7 cellular contexts compared by ENCODE assay signal in genomic region chr1:15846056-15846455, GRCh38. TPM values are rescaled to one million over a fixed set of nuclear protein-coding genes. Genes with fewer than 3 reads are reported as not detected.
DNase-seq lines count a peak whose midpoint lies in the region; ATAC-seq, FAIRE-seq and TF ChIP-seq lines count a peak whose summit lies in the region.
"Not testable (repeated sequence)": the region's sequence is repeated elsewhere in the genome, so short reads cannot be mapped to it uniquely, and the experiment has no call there.

No MANE protein-coding gene starts in this region.

- TF ChIP-seq POLR2A in GM12878 (IDR thresholded peaks at IDR 0.05; ENCODE audit: low read depth, low read length): not testable (repeated sequence)

- peaks cover 26 to 39% (median 35%) of the 10 kb centered on the region in 3 donors for H3K4me1 Mint-ChIP-seq in CD8-positive, alpha-beta memory T cell
- H3K4me1 Mint-ChIP-seq in T-helper 17 cell: peaks cover 27% of the 10 kb centered on the region
- peaks cover 33% of the 10 kb centered on the region for H3K4me1 Mint-ChIP-seq in activated T-cell treated with anti-CD3 and anti-CD28 coated beads, Interleukin-2, amount 50 U/mL, for 4 hours (ENCODE audit: low read depth)
- peaks cover 14% of the 10 kb centered on the region for H3K4me1 Mint-ChIP-seq in memory B cell
- H3K4me1 Mint-ChIP-seq in progenitor cell of endocrine pancreas (ENCODE audit: low read depth): peaks cover 13% of the 10 kb centered on the region

- not testable (repeated sequence) for ATAC-seq in T-helper 17 cell; activated T-cell treated with anti-CD3 and anti-CD28 coated beads, Interleukin-2, amount 50 U/mL, for 4 hours; GM12878; memory B cell (ENCODE audit: low read depth)

- POLR2A ChIA-PET in CD8-positive, alpha-beta memory T cell (lab: Charles Lee): interaction anchor here (5.5 kb wide), 1 partner anchor 11 kb away, joined by 319 read pairs; no protein-coding TSS in a partner anchor
- POLR2A ChIA-PET in GM12878 (lab: Charles Lee): interaction anchor here (0.7 to 6.1 kb wide), 6 partner anchors 9 to 129 kb away, joined by 4 to 75 read pairs (median 14); partner anchors contain the start of gene ZBTB17

- H3K27ac Mint-ChIP-seq in CD8-positive, alpha-beta memory T cell: peak overlapping the region in 5 of 8 donors; percentile 54 to 98 (median 96)
- H3K27ac Mint-ChIP-seq in T-helper 17 cell: peak overlapping the region; percentile 95
- peak overlapping the region; percentile 95 for H3K27ac Mint-ChIP-seq in memory B cell
- peak overlapping the region; percentile 74 for H3K27ac Mint-ChIP-seq in progenitor cell of endocrine pancreas

- not testable (repeated sequence) for H3K27me3 Mint-ChIP-seq in CD8-positive, alpha-beta memory T cell; T-helper 17 cell; activated T-cell treated with anti-CD3 and anti-CD28 coated beads, Interleukin-2, amount 50 U/mL, for 4 hours (ENCODE audit: low read depth); memory B cell; progenitor cell of endocrine pancreas

- H3K9me2 ChIP-seq in Karpas-422 (replicated peaks; ENCODE audit: insufficient read depth, low read length): not testable (repeated sequence)

- TF ChIP-seq RAD21 in GM12878 (IDR thresholded peaks at IDR 0.05; ENCODE audit: insufficient read depth, low read depth, low read length): not testable (repeated sequence)

- 89% methylated on average over 11 of the region's 11 CpGs for WGBS in GM12878 (ENCODE audit: insufficient coverage, insufficient replicate concordance, low lambda C conversion rate, missing lambda C conversion rate)

- not testable (repeated sequence) for H3K4me3 ChIP-seq in CD8-positive, alpha-beta memory T cell (ENCODE audit: low read length); Karpas-422 (ENCODE audit: low read length)
- H3K4me3 ChIP-seq in GM12878: peak overlapping the region; percentile 83; the same call in 1 of the 2 replicates

- BruUV-seq in GM12878 (replicated peaks; lab: Mats Ljungman, UMichigan): not testable (repeated sequence)

- not testable (repeated sequence) for H3K9me3 ChIP-seq in CD8-positive, alpha-beta memory T cell (ENCODE audit: low read length); Karpas-422 (ENCODE audit: low read length); T-helper 17 cell (ENCODE audit: control insufficient read depth, low read length, poor library complexity, severe bottlenecking); GM12878 (replicated peaks; ENCODE audit: control insufficient read depth, insufficient read depth, low read length)

- in situ Hi-C loops in GM12878 (cut with MboI): not testable (repeated sequence)

- peaks cover 33% of the 10 kb centered on the region for H3K4me1 ChIP-seq in CD8-positive, alpha-beta memory T cell (ENCODE audit: insufficient read depth, low read length)
- peaks cover 68% of the 10 kb centered on the region for H3K4me1 ChIP-seq in Karpas-422 (ENCODE audit: low read length)
- not testable (repeated sequence) for H3K4me1 ChIP-seq in GM12878 (ENCODE audit: control insufficient read depth, insufficient read depth, low read length)

- H3K9me3 Mint-ChIP-seq in CD8-positive, alpha-beta memory T cell; activated T-cell treated with anti-CD3 and anti-CD28 coated beads, Interleukin-2, amount 50 U/mL, for 4 hours; memory B cell; progenitor cell of endocrine pancreas (ENCODE audit: low read depth): not testable (repeated sequence)

- TF ChIP-seq EP300 in GM12878 (IDR thresholded peaks at IDR 0.05; ENCODE audit: borderline replicate concordance in 1 of 2, control insufficient read depth in 1 of 2, low read depth in 2 of 2, low read length in 2 of 2): not testable (repeated sequence)

- DNase-seq in CD8-positive, alpha-beta memory T cell; T-helper 17 cell; activated T-cell treated with anti-CD3 and anti-CD28 coated beads, Interleukin-2, amount 50 U/mL, for 4 hours; GM12878 (ENCODE audit: low read depth, low spot score); memory B cell (ENCODE audit: low spot score in 2 of 2); progenitor cell of endocrine pancreas (ENCODE audit: low spot score, unreplicated experiment): not testable (repeated sequence)
- DNase-seq in Karpas-422: peak; percentile 36

- H3K4me2 ChIP-seq in Karpas-422 (ENCODE audit: low read depth, low read length, poor library complexity, severe bottlenecking) (peak overlapping the region; percentile 86), GM12878 (ENCODE audit: control insufficient read depth, insufficient read depth) (peak overlapping the region; percentile 82; the same call in 1 of the 2 replicates)

- not testable (repeated sequence) for H2AFZ ChIP-seq in Karpas-422 (ENCODE audit: low read length); GM12878 (ENCODE audit: control insufficient read depth, low read depth, low read length)

- RAD21 ChIA-PET in GM12878 (lab: Charles Lee; ENCODE audit: unreplicated experiment): interaction anchor here (0.7 to 6.2 kb wide), 6 partner anchors 10 to 128 kb away, joined by 3 to 55 read pairs (median 8); partner anchors contain the start of gene ZBTB17

- H4K20me1 ChIP-seq in Karpas-422 (ENCODE audit: insufficient read depth, low read depth, low read length): peaks cover 20% of the 10 kb centered on the region; the same call in 1 of the 2 replicates
- not testable (repeated sequence) for H4K20me1 ChIP-seq in GM12878 (ENCODE audit: control insufficient read depth, insufficient read depth)

- H3K4me3 Mint-ChIP-seq in CD8-positive, alpha-beta memory T cell: peak overlapping the region in 5 of 7 donors; percentile 45 to 96 (median 50)
- H3K4me3 Mint-ChIP-seq in T-helper 17 cell: peak overlapping the region; percentile 60
- peak overlapping the region; percentile 51 for H3K4me3 Mint-ChIP-seq in activated T-cell treated with anti-CD3 and anti-CD28 coated beads, Interleukin-2, amount 50 U/mL, for 4 hours
- H3K4me3 Mint-ChIP-seq in memory B cell: peak overlapping the region; percentile 50
- H3K4me3 Mint-ChIP-seq in progenitor cell of endocrine pancreas (ENCODE audit: low read depth): peak overlapping the region; percentile 86

- SMC1A ChIA-PET in GM12878 (lab: Charles Lee; ENCODE audit: uncharacterized antibody, unreplicated experiment): interaction anchor here (0.7 to 5.2 kb wide), 6 partner anchors 9 to 130 kb away, joined by 3 to 27 read pairs (median 4); no protein-coding TSS in a partner anchor

- H3K27ac ChIP-seq in CD8-positive, alpha-beta memory T cell (ENCODE audit: low read depth, low read length): peak overlapping the region; percentile 94
- not testable (repeated sequence) for H3K27ac ChIP-seq in Karpas-422 (ENCODE audit: low read length); GM12878 (ENCODE audit: control insufficient read depth, insufficient read depth)

- TF ChIP-seq CTCF in GM12878 (IDR thresholded peaks at IDR 0.05 in 2 of 3, conservative IDR thresholded peaks at IDR 0.05 in 1 of 3; ENCODE audit: control insufficient read depth in 2 of 3, extremely low read depth in 1 of 3, insufficient read depth in 1 of 3, low read depth in 3 of 3, low read length in 3 of 3); progenitor cell of endocrine pancreas (IDR thresholded peaks at IDR 0.05; ENCODE audit: unreplicated experiment): not testable (repeated sequence)

- FAIRE-seq in GM12878 (lab: Jason Lieb, UNC): not testable (repeated sequence)

- not testable (repeated sequence) for H3K36me3 ChIP-seq in CD8-positive, alpha-beta memory T cell (ENCODE audit: insufficient read depth, low read length); Karpas-422 (ENCODE audit: insufficient read depth, low read length); GM12878 (ENCODE audit: control insufficient read depth in 2 of 2, insufficient read depth in 2 of 2, low read length in 1 of 2)

- H3K79me2 ChIP-seq in Karpas-422 (ENCODE audit: low read length) (peaks cover 23% of the 10 kb centered on the region), GM12878 (ENCODE audit: control insufficient read depth, insufficient read depth, low read length) (peaks cover 54% of the 10 kb centered on the region)

- not testable (repeated sequence) for H3K9ac ChIP-seq in Karpas-422 (ENCODE audit: low read length); GM12878 (ENCODE audit: control insufficient read depth, insufficient read depth, low read length)

- peaks cover 0 to 15% (median 0%) of the 10 kb centered on the region in 3 donors for H3K36me3 Mint-ChIP-seq in CD8-positive, alpha-beta memory T cell
- H3K36me3 Mint-ChIP-seq in T-helper 17 cell (ENCODE audit: low read depth); activated T-cell treated with anti-CD3 and anti-CD28 coated beads, Interleukin-2, amount 50 U/mL, for 4 hours (ENCODE audit: insufficient read depth); memory B cell; progenitor cell of endocrine pancreas (ENCODE audit: insufficient read depth): not testable (repeated sequence)

- CTCF ChIA-PET in CD8-positive, alpha-beta memory T cell (lab: Charles Lee): interaction anchor here (3.0 to 3.4 kb wide), 2 partner anchors 9 to 12 kb away, joined by 14 to 27 read pairs; no protein-coding TSS in a partner anchor
- CTCF ChIA-PET in GM12878 (lab: Yijun Ruan, JAX): interaction anchor here (6.3 kb wide), 1 partner anchor 30 kb away, joined by 51 read pairs; no protein-coding TSS in a partner anchor

- intact Hi-C loops in GM12878 (cut with micrococcal nuclease; ENCODE audit: unreplicated experiment): loop anchor here (5.0 to 10.0 kb wide), 3 partner anchors 121 to 521 kb away; partner anchors contain the start of genes CASP9, DNAJC16 and SZRD1

- not testable (repeated sequence) for H3K27me3 ChIP-seq in CD8-positive, alpha-beta memory T cell (ENCODE audit: insufficient read depth, low read length, poor library complexity, severe bottlenecking); Karpas-422 (ENCODE audit: low read length); GM12878 (replicated peaks in 1 of 2; ENCODE audit: control insufficient read depth in 2 of 2, insufficient read depth in 2 of 2, low read length in 1 of 2)

RNA-seq across cellular contexts. Expression of gene SPEN, which starts 1.5 kb away (rescaled TPM):
- 10 to 100 TPM; 63.1 to 66.3 TPM for total RNA-seq in CD8-positive, alpha-beta memory T cell
- 35.6 TPM for polyA plus RNA-seq in CD8-positive, alpha-beta memory T cell
- 17.9 and 26.8 TPM in 2 replicates for total RNA-seq in Karpas-422 (2014; rRNA removed; shearing (Covaris generic); ENCODE audit: low replicate concordance)
- total RNA-seq in T-helper 17 cell (10 to 100 TPM; 73.8 to 79.1 TPM), GM12878 (2014; rRNA removed) (18.9 and 20.9 TPM in 2 replicates), GM12878 (2014; rRNA removed; fragmentation: Illumina TruSeq; extraction: Trizol) (16.5 and 18.2 TPM in 2 replicates), GM12878 (2021) (57.5 and 58.7 TPM in 2 replicates), progenitor cell of endocrine pancreas (55.8 and 58.0 TPM in 2 replicates)
- 10 to 100 TPM; 80.4 to 85.2 (median 82.1) TPM for total RNA-seq in activated T-cell treated with anti-CD3 and anti-CD28 coated beads, Interleukin-2, amount 50 U/mL, for 4 hours
- total RNA-seq in GM12878 (2013; cell fraction: nucleolus; rRNA removed): 170 and 175 TPM in 2 replicates
- polyA plus RNA-seq in GM12878 (2011; ENCODE audit: low read depth): 13.6 TPM
- polyA plus RNA-seq in GM12878 (2011; rRNA removed) (6.1 and 6.7 TPM in 2 replicates), GM12878 (2014; fragmentation: Illumina TruSeq; extraction: Trizol) (45.0 and 58.7 TPM in 2 replicates), GM12878 (2014; fragmentation: Nextera tagmentation; extraction: Ambion mirVana) (10 to 100 TPM in 1 of 2 experiments, 1 to 10 TPM in 1; 5.2 to 12.9 TPM), GM12878 (2014; rRNA removed) (28.4 and 34.9 TPM in 2 replicates), GM12878 (2016; fragmentation: Nextera tagmentation; extraction: Ambion mirVana) (10 to 100 TPM; 21.3 to 36.2 TPM)
- 8.3 and 12.2 TPM in 2 replicates for polyA plus RNA-seq in GM12878 (2011; cell fraction: cytosol; rRNA removed)
- polyA plus RNA-seq in GM12878 (2011; cell fraction: nucleus; rRNA removed): 27.8 and 41.7 TPM in 2 replicates
- polyA plus RNA-seq in GM12878 (2012): 34.0 and 40.1 TPM in 2 replicates
- 29.4 and 33.6 TPM in 2 replicates for polyA minus RNA-seq in GM12878 (2011; rRNA and poly(A)+ RNA removed)
- 21.8 and 24.4 TPM in 2 replicates for polyA minus RNA-seq in GM12878 (2011; cell fraction: cytosol; rRNA and poly(A)+ RNA removed)
- 18.4 and 37.1 TPM in 2 replicates for polyA minus RNA-seq in GM12878 (2011; cell fraction: nucleus; rRNA and poly(A)+ RNA removed)

RNA-seq across cellular contexts. Expression of gene UQCRHL, which starts 38.6 kb away (rescaled TPM):
- 1 to 10 TPM; 1.7 to 2.0 TPM for total RNA-seq in CD8-positive, alpha-beta memory T cell
- polyA plus RNA-seq in CD8-positive, alpha-beta memory T cell: 0.95 TPM
- 5.4 and 6.4 TPM in 2 replicates for total RNA-seq in Karpas-422 (2014; rRNA removed; shearing (Covaris generic); ENCODE audit: low replicate concordance)
- under 1 TPM; 0.65 to 0.81 TPM for total RNA-seq in T-helper 17 cell
- 1 to 10 TPM; 1.2 to 2.1 (median 1.7) TPM for total RNA-seq in activated T-cell treated with anti-CD3 and anti-CD28 coated beads, Interleukin-2, amount 50 U/mL, for 4 hours
- 0.49 and 0.84 TPM in 2 replicates for total RNA-seq in GM12878 (2013; cell fraction: nucleolus; rRNA removed)
- 7.7 and 9.8 TPM in 2 replicates for total RNA-seq in GM12878 (2014; rRNA removed)
- 5.9 TPM in 2 replicates for total RNA-seq in GM12878 (2014; rRNA removed; fragmentation: Illumina TruSeq; extraction: Trizol)
- 1.4 and 2.0 TPM in 2 replicates for total RNA-seq in GM12878 (2021)
- polyA plus RNA-seq in GM12878 (2011; ENCODE audit: low read depth): 3.0 TPM
- polyA plus RNA-seq in GM12878 (2011; rRNA removed): 17.3 and 49.9 TPM in 2 replicates
- 3.8 and 3.9 TPM in 2 replicates for polyA plus RNA-seq in GM12878 (2011; cell fraction: cytosol; rRNA removed)
- polyA plus RNA-seq in GM12878 (2011; cell fraction: nucleus; rRNA removed): 1.8 and 1.9 TPM in 2 replicates
- polyA plus RNA-seq in GM12878 (2012): 4.4 and 6.2 TPM in 2 replicates
- 3.3 and 5.4 TPM in 2 replicates for polyA plus RNA-seq in GM12878 (2014; fragmentation: Illumina TruSeq; extraction: Trizol)
- polyA plus RNA-seq in GM12878 (2014; fragmentation: Nextera tagmentation; extraction: Ambion mirVana): 1 to 10 TPM; 6.7 to 7.5 TPM
- polyA plus RNA-seq in GM12878 (2014; rRNA removed): 5.6 and 9.5 TPM in 2 replicates
- 1 to 10 TPM; 1.9 to 2.3 TPM for polyA plus RNA-seq in GM12878 (2016; fragmentation: Nextera tagmentation; extraction: Ambion mirVana)
- polyA minus RNA-seq in GM12878 (2011; rRNA and poly(A)+ RNA removed): 1.2 and 1.3 TPM in 2 replicates
- 3.8 and 4.1 TPM in 2 replicates for polyA minus RNA-seq in GM12878 (2011; cell fraction: cytosol; rRNA and poly(A)+ RNA removed)
- 0.12 and 0.19 TPM in 2 replicates for polyA minus RNA-seq in GM12878 (2011; cell fraction: nucleus; rRNA and poly(A)+ RNA removed)
- total RNA-seq in progenitor cell of endocrine pancreas: 2.4 and 3.5 TPM in 2 replicates
